Comparison of ENCODE assay signal across 20 cellular contexts in genomic region chr9:121999556-121999955, GRCh38.
DNase-seq lines count a peak whose midpoint lies in the region; ATAC-seq lines count a peak whose summit lies in the region.
"Had no signal": no experiment of that assay in that cellular context is flagged by ENCODE, and none has a peak within 500 bp of the region (broad histone marks: within the 10 kb centered on the region; RNA-seq: fewer than 3 reads in every experiment).

No MANE protein-coding gene starts in this region.

- DNase-seq in activated CD4-positive, alpha-beta T cell treated with anti-CD3 and anti-CD28 coated beads for 48 hours: peak; percentile 19
- no peak for DNase-seq in activated CD4-positive, alpha-beta T cell treated with anti-CD3 and anti-CD28 coated beads, Interleukin-2, amount 50 U/mL, for 4 hours
- DNase-seq in stimulated activated CD4-positive, alpha-beta T cell treated with anti-CD3 and anti-CD28 coated beads, Interleukin-1b, Interleukin-23, amount 100 ng/mL, for 48 hours: peak; percentile 12
- DNase-seq in stimulated activated CD4-positive, alpha-beta T cell treated with anti-CD3 and anti-CD28 coated beads, Interleukin-4, amount 100 ng/mL, for 1 hour: no peak
- DNase-seq in head of caudate nucleus: peak in 37 of 42 donors; percentile 37 to 78 (median 62)
- DNase-seq: 8988T; AML-193; C1 segment of cervical spinal cord; CD8-positive, alpha-beta T cell; MV-4-11; NCI-H1105 treated with DMSO at 0.1 percent for 48 hours; NCI-H2081 treated with DMSO at 0.1 percent for 48 hours; NCI-H2171 treated with DMSO at 0.1 percent for 48 hours; NCI-H524 treated with DMSO at 0.1 percent for 48 hours; NCI-H82; Peyer's patch had no signal

- H3K27me3 Mint-ChIP-seq in activated T-helper 17 cell treated with anti-CD3 and anti-CD28 coated beads, Interleukin-2, amount 50 U/mL, for 72 hours: no peaks in the 10 kb centered on the region

- ATAC-seq in HG03521 (IDR thresholded peaks at IDR 0.05; ENCODE audit: unreplicated experiment): no peak
- no peak for ATAC-seq in activated CD4-positive, CD25-positive, alpha-beta regulatory T cell treated with anti-CD3 and anti-CD28 coated beads, Interleukin-2, amount 50 U/mL, for 24 hours
- no peak for ATAC-seq in activated T-helper 17 cell treated with anti-CD3 and anti-CD28 coated beads, Interleukin-2, amount 50 U/mL, for 72 hours (replicated peaks)
- ATAC-seq: CD8-positive, alpha-beta T cell; GM23338 had no signal

- H3K27ac Mint-ChIP-seq in activated T-helper 17 cell treated with anti-CD3 and anti-CD28 coated beads, Interleukin-2, amount 50 U/mL, for 72 hours: no peak overlapping the region
- H3K27ac Mint-ChIP-seq: CD8-positive, alpha-beta T cell; GM23338 had no signal

- no peaks in the 10 kb centered on the region for H3K4me1 Mint-ChIP-seq in activated T-helper 17 cell treated with anti-CD3 and anti-CD28 coated beads, Interleukin-2, amount 50 U/mL, for 72 hours

- H3K4me3 Mint-ChIP-seq in activated T-helper 17 cell treated with anti-CD3 and anti-CD28 coated beads, Interleukin-2, amount 50 U/mL, for 72 hours: no peak overlapping the region
- H3K4me3 Mint-ChIP-seq: CD8-positive, alpha-beta T cell; GM23338 had no signal

- H3K36me3 Mint-ChIP-seq in activated T-helper 17 cell treated with anti-CD3 and anti-CD28 coated beads, Interleukin-2, amount 50 U/mL, for 72 hours (ENCODE audit: low read depth): no peaks in the 10 kb centered on the region
- H3K36me3 Mint-ChIP-seq: CD8-positive, alpha-beta T cell had no signal

- intact Hi-C loops in head of caudate nucleus (cut with DNase I): loop anchor here (10.0 kb wide), 1 partner anchor 255 kb away; no protein-coding TSS in a partner anchor

- no peaks in the 10 kb centered on the region for H3K9me3 Mint-ChIP-seq in activated T-helper 17 cell treated with anti-CD3 and anti-CD28 coated beads, Interleukin-2, amount 50 U/mL, for 72 hours
- H3K9me3 Mint-ChIP-seq: CD8-positive, alpha-beta T cell; GM23338 had no signal

Comparison
In these comparisons a context has a peak if more than half of its experiments do, and no peak if none do; other contexts are left out.
1. DNase-seq: peak in activated CD4-positive, alpha-beta T cell treated with anti-CD3 and anti-CD28 coated beads for 48 hours (single experiment), stimulated activated CD4-positive, alpha-beta T cell treated with anti-CD3 and anti-CD28 coated beads, Interleukin-1b, Interleukin-23, amount 100 ng/mL, for 48 hours (single experiment) and head of caudate nucleus (37 of 42); none in activated CD4-positive, alpha-beta T cell treated with anti-CD3 and anti-CD28 coated beads, Interleukin-2, amount 50 U/mL, for 4 hours (0 of 2) and stimulated activated CD4-positive, alpha-beta T cell treated with anti-CD3 and anti-CD28 coated beads, Interleukin-4, amount 100 ng/mL, for 1 hour (single experiment).